Comparison of ENCODE assay signal across 19 cellular contexts in genomic region chr4:186703510-186703909, GRCh38. TPM values are rescaled to one million over a fixed set of nuclear protein-coding genes. Genes with fewer than 3 reads are reported as not detected.
"Had no signal": no experiment of that assay in that cellular context is flagged by ENCODE, and none has a peak within 500 bp of the region (broad histone marks: within the 10 kb centered on the region; RNA-seq: fewer than 3 reads in every experiment).

No MANE protein-coding gene starts in this region.

- H3K4me1 Mint-ChIP-seq: activated CD4-positive, alpha-beta memory T cell treated with anti-CD3 and anti-CD28 coated beads, Interleukin-2, amount 10 ng/mL, durations not matched to agents 7 days and 5 days; activated CD4-positive, alpha-beta T cell treated with anti-CD3 and anti-CD28 coated beads for 36 hours; T-helper 17 cell had no signal

- H3K9me3 Mint-ChIP-seq: activated T-cell treated with anti-CD3 and anti-CD28 coated beads, Interleukin-2, amount 50 U/mL, for 24 hours had no signal

- H3K4me3 Mint-ChIP-seq: activated CD4-positive, alpha-beta memory T cell treated with anti-CD3 and anti-CD28 coated beads, Interleukin-2, amount 10 ng/mL, durations not matched to agents 7 days and 5 days; activated CD4-positive, alpha-beta T cell treated with anti-CD3 and anti-CD28 coated beads for 36 hours; activated T-cell treated with anti-CD3 and anti-CD28 coated beads, Interleukin-2, amount 50 U/mL, for 24 hours; dendritic cell treated with granulocyte-macrophage colony-stimulating factor and Interleukin-4, amounts not matched to agents 40 ng/mL and 50 ng/mL, for 4 days; natural killer cell treated with Interleukin-12 subunit alpha and Interleukin-12 subunit beta and Interleukin-15 and Interleukin-18, amount 100 ng/mL, for 72 hours; T-helper 17 cell had no signal

- H3K36me3 ChIP-seq: gastrocnemius medialis had no signal

- H3K27me3 ChIP-seq: cardiac muscle cell, gastrocnemius medialis, hepatocyte, left lung, pancreas, upper lobe of left lung had no signal

- H3K27ac Mint-ChIP-seq: activated CD4-positive, alpha-beta memory T cell treated with anti-CD3 and anti-CD28 coated beads, Interleukin-2, amount 10 ng/mL, durations not matched to agents 7 days and 5 days; activated CD4-positive, alpha-beta T cell treated with anti-CD3 and anti-CD28 coated beads for 36 hours; activated T-cell treated with anti-CD3 and anti-CD28 coated beads, Interleukin-2, amount 50 U/mL, for 24 hours; dendritic cell treated with granulocyte-macrophage colony-stimulating factor and Interleukin-4, amounts not matched to agents 40 ng/mL and 50 ng/mL, for 4 days; natural killer cell treated with Interleukin-12 subunit alpha and Interleukin-12 subunit beta and Interleukin-15 and Interleukin-18, amount 100 ng/mL, for 72 hours; T-helper 17 cell had no signal

- H3K4me3 ChIP-seq: cardiac muscle cell, gastrocnemius medialis, hepatocyte, left lung, pancreas, upper lobe of left lung had no signal

- H3K27me3 Mint-ChIP-seq: activated CD4-positive, alpha-beta memory T cell treated with anti-CD3 and anti-CD28 coated beads, Interleukin-2, amount 10 ng/mL, durations not matched to agents 7 days and 5 days; activated CD4-positive, alpha-beta T cell treated with anti-CD3 and anti-CD28 coated beads for 36 hours; activated T-cell treated with anti-CD3 and anti-CD28 coated beads, Interleukin-2, amount 50 U/mL, for 24 hours; dendritic cell treated with granulocyte-macrophage colony-stimulating factor and Interleukin-4, amounts not matched to agents 40 ng/mL and 50 ng/mL, for 4 days; natural killer cell treated with Interleukin-12 subunit alpha and Interleukin-12 subunit beta and Interleukin-15 and Interleukin-18, amount 100 ng/mL, for 72 hours; T-helper 17 cell had no signal

- ATAC-seq: activated CD4-positive, alpha-beta T cell treated with anti-CD3 and anti-CD28 coated beads for 36 hours; gastrocnemius medialis; left lung; natural killer cell treated with Interleukin-12 subunit alpha and Interleukin-12 subunit beta and Interleukin-15 and Interleukin-18, amount 100 ng/mL, for 72 hours; T-helper 17 cell had no signal

- H3K9me3 ChIP-seq: gastrocnemius medialis, left lung, pancreas, upper lobe of left lung had no signal

- H3K36me3 Mint-ChIP-seq: natural killer cell treated with Interleukin-12 subunit alpha and Interleukin-12 subunit beta and Interleukin-15 and Interleukin-18, amount 100 ng/mL, for 72 hours had no signal

- DNase-seq: activated CD4-positive, alpha-beta memory T cell treated with anti-CD3 and anti-CD28 coated beads, Interleukin-2, amount 10 ng/mL, durations not matched to agents 7 days and 5 days; activated CD4-positive, alpha-beta T cell treated with anti-CD3 and anti-CD28 coated beads for 36 hours; activated naive CD4-positive, alpha-beta T cell treated with anti-CD3 and anti-CD28 coated beads, Interleukin-2, amount 50 U/mL, for 16 hours; activated T-cell treated with anti-CD3 and anti-CD28 coated beads, Interleukin-2, amount 50 U/mL, for 24 hours; effector memory CD4-positive, alpha-beta T cell; gastrocnemius medialis; islet precursor cell; left lung; mesenchymal stem cell; pancreas; small intestine; stimulated activated CD4-positive, alpha-beta T cell treated with anti-CD3 and anti-CD28 coated beads, Interleukin-4, amount 100 ng/mL, for 24 hours; stimulated activated naive CD4-positive, alpha-beta T cell; T-helper 17 cell had no signal

- H3K27ac ChIP-seq: cardiac muscle cell, gastrocnemius medialis, hepatocyte, left lung, pancreas, upper lobe of left lung had no signal

RNA-seq across cellular contexts. Expression of gene FAT1, which starts 20.1 kb away (rescaled TPM):
- total RNA-seq: natural killer cell treated with Interleukin-12 subunit alpha and Interleukin-12 subunit beta and Interleukin-15 and Interleukin-18, amount 100 ng/mL, for 72 hours; T-helper 17 cell had no signal
